In genomic region chr11:128477811-128478210, GRCh38 we compare ENCODE assay signal across 16 cellular contexts.
DNase-seq lines count a peak whose midpoint lies in the region; TF ChIP-seq lines count a peak whose summit lies in the region.
"Had no signal": no experiment of that assay in that cellular context is flagged by ENCODE, and none has a peak within 500 bp of the region (broad histone marks: within the 10 kb centered on the region; RNA-seq: fewer than 3 reads in every experiment).

No MANE protein-coding gene starts in this region.

- H3K9me3 Mint-ChIP-seq in activated CD4-positive, alpha-beta T cell treated with anti-CD3 and anti-CD28 coated beads, Interleukin-2, amount 10 ng/mL, durations not matched to agents 7 days and 5 days: no peaks in the 10 kb centered on the region
- H3K9me3 Mint-ChIP-seq in activated naive CD8-positive, alpha-beta T cell treated with anti-CD3 and anti-CD28 coated beads for 36 hours: no peaks in the 10 kb centered on the region

- peak overlapping the region; percentile 70 for H3K4me3 Mint-ChIP-seq in activated CD4-positive, alpha-beta T cell treated with anti-CD3 and anti-CD28 coated beads, Interleukin-2, amount 10 ng/mL, durations not matched to agents 7 days and 5 days
- H3K4me3 Mint-ChIP-seq in activated naive CD8-positive, alpha-beta T cell treated with anti-CD3 and anti-CD28 coated beads for 36 hours: peak overlapping the region; percentile 78

- no peaks in the 10 kb centered on the region for H3K27me3 ChIP-seq in osteoblast (ENCODE audit: insufficient read depth, low read length)
- H3K27me3 ChIP-seq: suprapubic skin had no signal

- H3K27me3 Mint-ChIP-seq in activated CD4-positive, alpha-beta T cell treated with anti-CD3 and anti-CD28 coated beads, Interleukin-2, amount 10 ng/mL, durations not matched to agents 7 days and 5 days: no peaks in the 10 kb centered on the region
- no peaks in the 10 kb centered on the region for H3K27me3 Mint-ChIP-seq in activated naive CD8-positive, alpha-beta T cell treated with anti-CD3 and anti-CD28 coated beads for 36 hours

- H3K36me3 ChIP-seq in KOPT-K1 (ENCODE audit: insufficient read depth, low read length) (peaks cover 82% of the 10 kb centered on the region), osteoblast (ENCODE audit: insufficient read depth, low read length) (peaks cover 59% of the 10 kb centered on the region)
- H3K36me3 ChIP-seq: cardiac muscle cell had no signal

- POLR2A ChIA-PET in activated CD4-positive, alpha-beta T cell treated with anti-CD3 and anti-CD28 coated beads, Interleukin-2, amount 10 ng/mL, durations not matched to agents 7 days and 5 days (lab: Charles Lee): no interaction called here

- CTCF ChIA-PET in activated CD4-positive, alpha-beta T cell treated with anti-CD3 and anti-CD28 coated beads, Interleukin-2, amount 10 ng/mL, durations not matched to agents 7 days and 5 days (lab: Charles Lee): interaction anchor here (1.2 to 2.8 kb wide), 4 partner anchors 72 to 188 kb away, joined by 3 to 10 read pairs (median 4); no protein-coding TSS in a partner anchor

- peaks cover 8% of the 10 kb centered on the region for H4K20me1 ChIP-seq in osteoblast (ENCODE audit: insufficient read depth, low read length)

- H3K4me2 ChIP-seq in osteoblast (ENCODE audit: insufficient read depth, low read length): no peak overlapping the region

- H3K4me1 Mint-ChIP-seq in activated CD4-positive, alpha-beta T cell treated with anti-CD3 and anti-CD28 coated beads, Interleukin-2, amount 10 ng/mL, durations not matched to agents 7 days and 5 days: peaks cover 96% of the 10 kb centered on the region
- H3K4me1 Mint-ChIP-seq in activated naive CD8-positive, alpha-beta T cell treated with anti-CD3 and anti-CD28 coated beads for 36 hours: peaks cover 97% of the 10 kb centered on the region

- peak overlapping the region; percentile 95 for H3K27ac Mint-ChIP-seq in activated CD4-positive, alpha-beta T cell treated with anti-CD3 and anti-CD28 coated beads, Interleukin-2, amount 10 ng/mL, durations not matched to agents 7 days and 5 days
- H3K27ac Mint-ChIP-seq in activated naive CD8-positive, alpha-beta T cell treated with anti-CD3 and anti-CD28 coated beads for 36 hours: peak overlapping the region; percentile 98

- H3K27ac ChIP-seq in KOPT-K1 (ENCODE audit: low read depth, low read length, poor library complexity, severe bottlenecking) (peak overlapping the region; percentile 98), skin epidermis (peak overlapping the region in 12 of 21 experiments; percentile 5 to 89 (median 50)), osteoblast (ENCODE audit: low read depth, low read length) (no peak overlapping the region)
- H3K27ac ChIP-seq: cardiac muscle cell had no signal

- no peak for TF ChIP-seq CTCF in osteoblast (IDR thresholded peaks at IDR 0.05; ENCODE audit: extremely low read depth, low read depth, low read length)

- peaks cover 88% of the 10 kb centered on the region for H3K79me2 ChIP-seq in osteoblast (ENCODE audit: insufficient read depth, low read length)

- no peak overlapping the region for H2AFZ ChIP-seq in osteoblast (ENCODE audit: low read length)

- H3K36me3 Mint-ChIP-seq in activated CD4-positive, alpha-beta T cell treated with anti-CD3 and anti-CD28 coated beads, Interleukin-2, amount 10 ng/mL, durations not matched to agents 7 days and 5 days (ENCODE audit: low read depth): peaks cover 99% of the 10 kb centered on the region
- peaks cover 96% of the 10 kb centered on the region for H3K36me3 Mint-ChIP-seq in activated naive CD8-positive, alpha-beta T cell treated with anti-CD3 and anti-CD28 coated beads for 36 hours

- H3K4me1 ChIP-seq in osteoblast (ENCODE audit: insufficient read depth, low read length): peaks cover 55% of the 10 kb centered on the region

- in situ Hi-C loops in G401 (cut with HindIII; ENCODE audit: low sequenced_read_pairs): no loop called here

- H3K9me3 ChIP-seq in KOPT-K1 (ENCODE audit: insufficient read depth, low read length, poor library complexity, severe bottlenecking) (no peaks in the 10 kb centered on the region), osteoblast (ENCODE audit: low read depth, low read length) (no peaks in the 10 kb centered on the region)
- H3K9me3 ChIP-seq: suprapubic skin had no signal

- no peak for DNase-seq in activated CD4-positive, alpha-beta T cell treated with anti-CD3 and anti-CD28 coated beads, Interleukin-2, amount 10 ng/mL, durations not matched to agents 7 days and 5 days
- no peak for DNase-seq in activated CD4-positive, alpha-beta T cell treated with anti-CD3 and anti-CD28 coated beads, Interleukin-2, amount 50 U/mL, for 1 hour
- DNase-seq in activated naive CD8-positive, alpha-beta T cell treated with anti-CD3 and anti-CD28 coated beads for 36 hours: no peak
- DNase-seq in G401 (ENCODE audit: low spot score) (no peak), osteoblast (ENCODE audit: insufficient read length, low spot score, missing footprints) (no peak), DMS 273 treated with DMSO at 0.1 percent for 48 hours (lab: John Stamatoyannopoulos, UW) (no peak)
- DNase-seq: ACHN, GOT3, left colon, NCI-H1048, NCI-H2171 treated with DMSO at 0.1 percent for 48 hours, T1000 had no signal

- H3K4me3 ChIP-seq in skin epidermis (no peak overlapping the region), osteoblast (ENCODE audit: insufficient read depth, low read length) (no peak overlapping the region)
- H3K4me3 ChIP-seq: cardiac muscle cell, suprapubic skin had no signal
